Comparison of ENCODE assay signal across 11 cellular contexts in genomic region chr9:93128011-93128714, GRCh38. TPM values are rescaled to one million over a fixed set of nuclear protein-coding genes. Genes with fewer than 3 reads are reported as not detected.
DNase-seq lines count a peak whose midpoint lies in the region; ATAC-seq and TF ChIP-seq lines count a peak whose summit lies in the region.
"Had no signal": no experiment of that assay in that cellular context is flagged by ENCODE, and none has a peak within 500 bp of the region (broad histone marks: within the 10 kb centered on the region; RNA-seq: fewer than 3 reads in every experiment).

No MANE protein-coding gene starts in this region.

- DNase-seq in activated naive CD4-positive, alpha-beta T cell (lab: John Stamatoyannopoulos, UW): no peak
- DNase-seq in nephron progenitor cell: no peak
- DNase-seq in upper lobe of right lung: peak; percentile 35
- no peak for DNase-seq in AG20443 (ENCODE audit: low spot score)
- DNase-seq: stimulated activated CD4-positive, alpha-beta T cell treated with anti-CD3 and anti-CD28 coated beads, Interleukin-2, amount 100 ng/mL, for 24 hours had no signal

- no peaks in the 10 kb centered on the region for H3K36me3 Mint-ChIP-seq in activated naive CD4-positive, alpha-beta T cell treated with anti-CD3 and anti-CD28 coated beads, Interleukin-2, amount 50 U/mL, for 24 hours
- peaks cover 100% of the 10 kb centered on the region for H3K36me3 Mint-ChIP-seq in dendritic cell treated with granulocyte-macrophage colony-stimulating factor and Interleukin-4, amounts not matched to agents 40 ng/mL and 50 ng/mL, for 4 days (ENCODE audit: low read depth)
- no peaks in the 10 kb centered on the region for H3K36me3 Mint-ChIP-seq in nephron progenitor cell (ENCODE audit: low read depth)

- ATAC-seq in upper lobe of right lung (no peak), HG03045 (IDR thresholded peaks at IDR 0.05; ENCODE audit: unreplicated experiment) (no peak), HG02798 (IDR thresholded peaks at IDR 0.05; ENCODE audit: poor library complexity, unreplicated experiment) (no peak)

- H3K4me1 Mint-ChIP-seq in activated naive CD4-positive, alpha-beta T cell treated with anti-CD3 and anti-CD28 coated beads, Interleukin-2, amount 50 U/mL, for 24 hours: peaks cover 71% of the 10 kb centered on the region
- peaks cover 93% of the 10 kb centered on the region for H3K4me1 Mint-ChIP-seq in dendritic cell treated with granulocyte-macrophage colony-stimulating factor and Interleukin-4, amounts not matched to agents 40 ng/mL and 50 ng/mL, for 4 days (ENCODE audit: low read depth)
- peaks cover 52% of the 10 kb centered on the region for H3K4me1 Mint-ChIP-seq in nephron progenitor cell

- H3K4me3 ChIP-seq in upper lobe of right lung: no peak overlapping the region
- H3K4me3 ChIP-seq: cardiac muscle cell had no signal

- H3K27me3 ChIP-seq in upper lobe of right lung: no peaks in the 10 kb centered on the region
- H3K27me3 ChIP-seq: cardiac muscle cell had no signal

- H3K4me3 Mint-ChIP-seq in activated naive CD4-positive, alpha-beta T cell treated with anti-CD3 and anti-CD28 coated beads, Interleukin-2, amount 50 U/mL, for 24 hours: peak overlapping the region; percentile 19
- H3K4me3 Mint-ChIP-seq in dendritic cell treated with granulocyte-macrophage colony-stimulating factor and Interleukin-4, amounts not matched to agents 40 ng/mL and 50 ng/mL, for 4 days: no peak overlapping the region
- no peak overlapping the region for H3K4me3 Mint-ChIP-seq in nephron progenitor cell

- peak overlapping the region; percentile 60 for H3K27ac ChIP-seq in upper lobe of right lung
- H3K27ac ChIP-seq: cardiac muscle cell had no signal

- peak overlapping the region; percentile 51 for H3K27ac Mint-ChIP-seq in activated naive CD4-positive, alpha-beta T cell treated with anti-CD3 and anti-CD28 coated beads, Interleukin-2, amount 50 U/mL, for 24 hours
- H3K27ac Mint-ChIP-seq in dendritic cell treated with granulocyte-macrophage colony-stimulating factor and Interleukin-4, amounts not matched to agents 40 ng/mL and 50 ng/mL, for 4 days: peak overlapping the region; percentile 96
- H3K27ac Mint-ChIP-seq in nephron progenitor cell: peak overlapping the region; percentile 68

- intact Hi-C loops in dendritic cell treated with granulocyte-macrophage colony-stimulating factor and Interleukin-4, amounts not matched to agents 40 ng/mL and 50 ng/mL, for 4 days (cut with micrococcal nuclease): no loop called here
- intact Hi-C loops in upper lobe of right lung (cut with DNase I): no loop called here

- TF ChIP-seq CTCF in nephron progenitor cell (IDR thresholded peaks at IDR 0.05): no peak
- no peak for TF ChIP-seq CTCF in upper lobe of right lung (IDR thresholded peaks at IDR 0.05)

- H3K36me3 ChIP-seq in upper lobe of right lung: peaks cover 23% of the 10 kb centered on the region
- H3K36me3 ChIP-seq: cardiac muscle cell had no signal

- H3K27me3 Mint-ChIP-seq in activated naive CD4-positive, alpha-beta T cell treated with anti-CD3 and anti-CD28 coated beads, Interleukin-2, amount 50 U/mL, for 24 hours: no peaks in the 10 kb centered on the region
- no peaks in the 10 kb centered on the region for H3K27me3 Mint-ChIP-seq in dendritic cell treated with granulocyte-macrophage colony-stimulating factor and Interleukin-4, amounts not matched to agents 40 ng/mL and 50 ng/mL, for 4 days
- H3K27me3 Mint-ChIP-seq in nephron progenitor cell (ENCODE audit: low read depth, poor library complexity): no peaks in the 10 kb centered on the region

- no peaks in the 10 kb centered on the region for H3K9me3 ChIP-seq in upper lobe of right lung

- H3K4me1 ChIP-seq in upper lobe of right lung: peaks cover 68% of the 10 kb centered on the region

- H3K9me3 Mint-ChIP-seq in activated naive CD4-positive, alpha-beta T cell treated with anti-CD3 and anti-CD28 coated beads, Interleukin-2, amount 50 U/mL, for 24 hours: no peaks in the 10 kb centered on the region
- no peaks in the 10 kb centered on the region for H3K9me3 Mint-ChIP-seq in dendritic cell treated with granulocyte-macrophage colony-stimulating factor and Interleukin-4, amounts not matched to agents 40 ng/mL and 50 ng/mL, for 4 days
- H3K9me3 Mint-ChIP-seq in nephron progenitor cell: no peaks in the 10 kb centered on the region

RNA-seq across cellular contexts. Expression of gene NINJ1, which starts 5.9 kb away (rescaled TPM):
- total RNA-seq in upper lobe of right lung: 53.2 TPM

RNA-seq across cellular contexts. Expression of gene CARD19, which starts 32.1 kb away (rescaled TPM):
- total RNA-seq in upper lobe of right lung: 31.8 TPM

RNA-seq across cellular contexts. Expression of gene WNK2, which starts 55.8 kb away (rescaled TPM):
- 0.35 TPM for total RNA-seq in upper lobe of right lung
- total RNA-seq: RPMI7951 had no signal
